Comparison of ENCODE assay signal across 8 cellular contexts in genomic region chr5:60699549-60700346, GRCh38. TPM values are rescaled to one million over a fixed set of nuclear protein-coding genes. Genes with fewer than 3 reads are reported as not detected.
A peak's percentile ranks its signal among the peaks of the same experiment; 100 is the strongest.
DNase-seq lines count a peak whose midpoint lies in the region; ATAC-seq and TF ChIP-seq lines count a peak whose summit lies in the region.

TSS of gene DEPDC1B (minus strand) at chr5:60700166. CDS start at chr5:60700093, 73 bp downstream.

- no peaks in the 10 kb centered on the region for H3K9me3 ChIP-seq in OCI-LY3 (ENCODE audit: insufficient read depth, low read length)
- no peaks in the 10 kb centered on the region for H3K9me3 ChIP-seq in mucosa of descending colon

- peak within 1 kb of the TSS; percentile 96 for H3K9ac ChIP-seq in OCI-LY3 (ENCODE audit: low read length)

- peak; percentile 39 for TF ChIP-seq CTCF in OCI-LY3 (IDR thresholded peaks at IDR 0.05; ENCODE audit: low read depth, low read length)
- no peak for TF ChIP-seq CTCF in mucosa of descending colon (IDR thresholded peaks at IDR 0.05)

- H3K4me1 ChIP-seq in OCI-LY3 (ENCODE audit: low read length) (peaks cover 12% of the 10 kb centered on the region), mucosa of descending colon (ENCODE audit: low read depth) (peaks cover 9% of the 10 kb centered on the region)

- DNase-seq in DMS153 (lab: John Stamatoyannopoulos, UW) (peak; percentile 17), HuH-7 (ENCODE audit: low spot score) (peak; percentile 85), epidermal melanocyte (ENCODE audit: insufficient read length, low spot score) (peak; percentile 60), mucosa of descending colon (peak; percentile 90 to 93 (median 90))
- peak; percentile 93 for DNase-seq in activated CD8-positive, alpha-beta memory T cell treated with anti-CD3 and anti-CD28 coated beads, Interleukin-2, amount 50 U/mL, for 48 hours
- DNase-seq in stimulated activated CD8-positive, alpha-beta memory T cell treated with anti-CD3 and anti-CD28 coated beads, Interleukin-4, amount 100 ng/mL, for 1 hour (ENCODE audit: low read depth in 2 of 2, low spot score in 1 of 2) = peak; percentile 42 to 68

- 0 out of 2 replicates have a peak, but pooled peaks cover 4% of the 10 kb centered on the region for H3K27me3 ChIP-seq in OCI-LY3 (ENCODE audit: low read depth, low read length)

- intact Hi-C loops in mucosa of descending colon (cut with DNase I, micrococcal nuclease) = loop anchor here in 1 of 2 donors (10.0 kb wide), 1 partner anchor 145 kb away; the partner anchor contains the start of gene ELOVL7

- H3K4me3 ChIP-seq in OCI-LY3 (ENCODE audit: low read length) = peak within 1 kb of the TSS; percentile 99
- peak within 1 kb of the TSS; percentile 29 for H3K4me3 ChIP-seq in mucosa of descending colon

- peak within 1 kb of the TSS; percentile 99 for H2AFZ ChIP-seq in OCI-LY3 (ENCODE audit: low read depth, low read length)

- peaks cover 47% of the 10 kb centered on the region for H3K79me2 ChIP-seq in OCI-LY3 (ENCODE audit: low read length)

- peak within 1 kb of the TSS; percentile 97 for H3K4me2 ChIP-seq in OCI-LY3 (ENCODE audit: low read length)

- no peaks in the 10 kb centered on the region for H4K20me1 ChIP-seq in OCI-LY3 (ENCODE audit: insufficient read depth, low read length)

- ATAC-seq in GM21526 (IDR thresholded peaks at IDR 0.05; ENCODE audit: low FRiP score, unreplicated experiment) (peak; percentile 96), mucosa of descending colon (peak; percentile 98)

- peak within 1 kb of the TSS; percentile 74 for H3K27ac ChIP-seq in OCI-LY3 (ENCODE audit: low read length)

- H3K36me3 ChIP-seq in OCI-LY3 (replicated peaks; ENCODE audit: low read depth, low read length) = no peaks in the 10 kb centered on the region
- no peaks in the 10 kb centered on the region for H3K36me3 ChIP-seq in mucosa of descending colon (ENCODE audit: low read depth)

RNA-seq across cellular contexts. Expression of gene DEPDC1B, which starts in this region (rescaled TPM):
- 1 to 10 TPM; 3.4 to 9.8 (median 4.5) TPM for total RNA-seq in mucosa of descending colon

Comparison
In these comparisons a context has a peak if more than half of its experiments do, and no peak if none do; other contexts are left out.
1. Peak in every context shown above with its lines: DNase-seq, ATAC-seq, H3K4me3 ChIP-seq and H3K27ac ChIP-seq.
2. DNase-seq: peak in every context shown above with its lines; median percentile 93 in activated CD8-positive, alpha-beta memory T cell treated with anti-CD3 and anti-CD28 coated beads, Interleukin-2, amount 50 U/mL, for 48 hours; 90 in mucosa of descending colon; 85 in HuH-7; 60 in epidermal melanocyte; 55 in stimulated activated CD8-positive, alpha-beta memory T cell treated with anti-CD3 and anti-CD28 coated beads, Interleukin-4, amount 100 ng/mL, for 1 hour; 17 in DMS153.